ENCODE assay signal across 26 cellular contexts in the genomic region with DNA sequence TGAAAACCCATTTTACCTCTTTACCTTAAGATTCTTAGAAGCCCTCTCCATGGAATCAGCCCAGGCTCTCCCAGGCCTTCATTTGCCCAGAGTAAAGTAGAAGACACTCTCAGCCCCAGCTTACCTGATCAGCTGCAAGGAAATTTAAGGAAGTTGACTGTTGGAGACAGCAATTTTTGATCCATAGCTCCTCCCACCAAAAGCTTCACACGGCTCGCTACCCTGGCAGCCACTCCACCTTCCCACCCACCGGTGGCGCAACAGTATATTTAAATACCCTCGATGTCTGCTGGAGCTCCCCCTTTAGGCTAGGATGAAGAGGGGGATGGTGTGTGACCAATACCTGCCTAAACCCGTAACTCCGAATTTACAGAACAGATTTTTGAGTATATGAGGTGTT.
DNase-seq lines count a peak whose midpoint lies in the region; ATAC-seq and TF ChIP-seq lines count a peak whose summit lies in the region.
"Had no signal": no experiment of that assay in that cellular context is flagged by ENCODE, and none has a peak within 500 bp of the region (broad histone marks: within the 10 kb centered on the region; RNA-seq: fewer than 3 reads in every experiment).

No MANE protein-coding gene starts in this region.

- no peaks in the 10 kb centered on the region for H3K79me2 ChIP-seq in GM23338 (replicated peaks; ENCODE audit: insufficient read depth)

- H3K4me2 ChIP-seq in GM23338: peak overlapping the region; percentile 70

- TF ChIP-seq CTCF in GM23338 (conservative IDR thresholded peaks at IDR 0.05; ENCODE audit: low read depth in 2 of 2) (peak; percentile 56 to 66), epithelial cell of proximal tubule (conservative IDR thresholded peaks at IDR 0.05; ENCODE audit: low read depth, low read length) (peak; percentile 12)

- H2AFZ ChIP-seq in GM23338: no peak overlapping the region

- no peak overlapping the region for H3K27ac ChIP-seq in GM23338 (ENCODE audit: low read depth)
- H3K27ac ChIP-seq: gastroesophageal sphincter, neutrophil, stomach had no signal

- H3F3A ChIP-seq in GM23338 (replicated peaks; ENCODE audit: low read depth): no peaks in the 10 kb centered on the region

- no peaks in the 10 kb centered on the region for H3K36me3 ChIP-seq in GM23338 (ENCODE audit: insufficient read depth)
- H3K36me3 ChIP-seq: gastroesophageal sphincter, neutrophil, stomach had no signal

- H3K36me3 Mint-ChIP-seq in GM23338 (ENCODE audit: low read depth): no peaks in the 10 kb centered on the region
- H3K36me3 Mint-ChIP-seq: CD4-positive, CD25-positive, alpha-beta regulatory T cell; IgD-negative memory B cell had no signal

- no peaks in the 10 kb centered on the region for H4K20me1 ChIP-seq in GM23338 (replicated peaks; ENCODE audit: insufficient read depth)

- peaks cover 3% of the 10 kb centered on the region for H3K27me3 Mint-ChIP-seq in GM23338 (ENCODE audit: insufficient read depth, low read depth, poor library complexity)
- H3K27me3 Mint-ChIP-seq: activated CD8-positive, alpha-beta T cell treated with anti-CD3 and anti-CD28 coated beads for 36 hours; CD4-positive, CD25-positive, alpha-beta regulatory T cell had no signal

- H3K9me2 ChIP-seq in GM23338 (ENCODE audit: insufficient read depth): no peaks in the 10 kb centered on the region

- peaks cover 43% of the 10 kb centered on the region for H3K4me1 ChIP-seq in GM23338 (ENCODE audit: insufficient read depth)
- H3K4me1 ChIP-seq: gastroesophageal sphincter had no signal

- in situ Hi-C loops in KBM-7 (cut with MboI; ENCODE audit: low pct_unique_long_range_greater_than_20kb, low sequenced_read_pairs): no loop called here

- H3K4me1 Mint-ChIP-seq in GM23338: peaks cover 58% of the 10 kb centered on the region
- H3K4me1 Mint-ChIP-seq: immature natural killer cell had no signal

- peak; percentile 81 for DNase-seq in GM23338 (ENCODE audit: low spot score)
- peak; percentile 37 for DNase-seq in KBM-7
- no peak for DNase-seq in epithelial cell of proximal tubule (ENCODE audit: low read depth)
- DNase-seq in left lobe of liver (ENCODE audit: low spot score): peak; percentile 81
- DNase-seq in NCI-H2107 (lab: John Stamatoyannopoulos, UW): no peak
- DNase-seq: activated CD8-positive, alpha-beta T cell treated with anti-CD3 and anti-CD28 coated beads for 36 hours; activated naive CD4-positive, alpha-beta T cell treated with anti-CD3 and anti-CD28 coated beads, Interleukin-2, amount 50 U/mL, for 16 hours; activated T-cell treated with anti-CD3 and anti-CD28 coated beads, Interleukin-2, amount 50 U/mL, for 24 hours; aorta; CD4-positive, CD25-positive, alpha-beta regulatory T cell; central memory CD4-positive, alpha-beta T cell; immature natural killer cell; NCI-H2081; NCI-H524; stimulated activated CD4-positive, alpha-beta T cell treated with anti-CD3 and anti-CD28 coated beads, Interleukin-4, amount 100 ng/mL, for 24 hours; stomach; T1000 had no signal

- H3K4me3 ChIP-seq in GM23338: peak overlapping the region; percentile 46; the same call in 1 of the 2 replicates
- no peak overlapping the region for H3K4me3 ChIP-seq in epithelial cell of proximal tubule (ENCODE audit: low read depth, low read length)
- H3K4me3 ChIP-seq: gastroesophageal sphincter, lung, stomach had no signal

- H3K27ac Mint-ChIP-seq in GM23338: 0 out of 2 replicates have a peak overlapping the region, but pooled peaks have one; percentile 36
- H3K27ac Mint-ChIP-seq: activated CD8-positive, alpha-beta T cell treated with anti-CD3 and anti-CD28 coated beads for 36 hours; activated T-cell treated with anti-CD3 and anti-CD28 coated beads, Interleukin-2, amount 50 U/mL, for 24 hours; IgD-negative memory B cell had no signal

- ATAC-seq in GM23338 (peak; percentile 85), left lobe of liver (peak; percentile 92), HG03097 (IDR thresholded peaks at IDR 0.05; ENCODE audit: low FRiP score, unreplicated experiment) (no peak), HG03469 (IDR thresholded peaks at IDR 0.05; ENCODE audit: unreplicated experiment) (no peak), GM21619 (IDR thresholded peaks at IDR 0.05; ENCODE audit: unreplicated experiment) (no peak)
- ATAC-seq: activated CD8-positive, alpha-beta T cell treated with anti-CD3 and anti-CD28 coated beads for 36 hours; esophagus mucosa; gastroesophageal sphincter had no signal

- peaks cover 34% of the 10 kb centered on the region for H3K27me3 ChIP-seq in GM23338 (ENCODE audit: insufficient read depth)
- H3K27me3 ChIP-seq: gastroesophageal sphincter, neutrophil had no signal

- H3K4me3 Mint-ChIP-seq in GM23338: peak overlapping the region; percentile 66
- H3K4me3 Mint-ChIP-seq: activated CD8-positive, alpha-beta T cell treated with anti-CD3 and anti-CD28 coated beads for 36 hours; activated T-cell treated with anti-CD3 and anti-CD28 coated beads, Interleukin-2, amount 50 U/mL, for 24 hours; CD4-positive, CD25-positive, alpha-beta regulatory T cell; IgD-negative memory B cell; immature natural killer cell; type B pancreatic cell had no signal

- no peaks in the 10 kb centered on the region for H3K9me3 Mint-ChIP-seq in GM23338
- H3K9me3 Mint-ChIP-seq: activated CD8-positive, alpha-beta T cell treated with anti-CD3 and anti-CD28 coated beads for 36 hours; activated T-cell treated with anti-CD3 and anti-CD28 coated beads, Interleukin-2, amount 50 U/mL, for 24 hours; CD4-positive, CD25-positive, alpha-beta regulatory T cell; IgD-negative memory B cell; immature natural killer cell; type B pancreatic cell had no signal

TF ChIP-seq in GM23338, 12 proteins besides CTCF, POLR2A, EP300 and RAD21 (continues in another document):
- TF ChIP-seq ZNF331 (CRISPR knock-in tag; IDR thresholded peaks at IDR 0.05; ENCODE audit: low read depth) (no peak), EZH2 (IDR thresholded peaks at IDR 0.05; ENCODE audit: low read depth, unreplicated experiment) (no peak)
- TF ChIP-seq, protein P1, sequence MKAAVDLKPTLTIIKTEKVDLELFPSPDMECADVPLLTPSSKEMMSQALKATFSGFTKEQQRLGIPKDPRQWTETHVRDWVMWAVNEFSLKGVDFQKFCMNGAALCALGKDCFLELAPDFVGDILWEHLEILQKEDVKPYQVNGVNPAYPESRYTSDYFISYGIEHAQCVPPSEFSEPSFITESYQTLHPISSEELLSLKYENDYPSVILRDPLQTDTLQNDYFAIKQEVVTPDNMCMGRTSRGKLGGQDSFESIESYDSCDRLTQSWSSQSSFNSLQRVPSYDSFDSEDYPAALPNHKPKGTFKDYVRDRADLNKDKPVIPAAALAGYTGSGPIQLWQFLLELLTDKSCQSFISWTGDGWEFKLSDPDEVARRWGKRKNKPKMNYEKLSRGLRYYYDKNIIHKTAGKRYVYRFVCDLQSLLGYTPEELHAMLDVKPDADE (IDR thresholded peaks at IDR 0.05): no peak

Comparison
In these comparisons a context has a peak if more than half of its experiments do, and no peak if none do; other contexts are left out.
1. ATAC-seq: peak in GM23338 (single experiment) and left lobe of liver (single experiment); none in HG03097 (single experiment), HG03469 (single experiment) and GM21619 (single experiment).
2. DNase-seq: peak in GM23338 (single experiment), KBM-7 (single experiment) and left lobe of liver (single experiment); none in epithelial cell of proximal tubule (single experiment) and NCI-H2107 (single experiment).